16 cellular contexts compared by ENCODE assay signal in the genomic region with DNA sequence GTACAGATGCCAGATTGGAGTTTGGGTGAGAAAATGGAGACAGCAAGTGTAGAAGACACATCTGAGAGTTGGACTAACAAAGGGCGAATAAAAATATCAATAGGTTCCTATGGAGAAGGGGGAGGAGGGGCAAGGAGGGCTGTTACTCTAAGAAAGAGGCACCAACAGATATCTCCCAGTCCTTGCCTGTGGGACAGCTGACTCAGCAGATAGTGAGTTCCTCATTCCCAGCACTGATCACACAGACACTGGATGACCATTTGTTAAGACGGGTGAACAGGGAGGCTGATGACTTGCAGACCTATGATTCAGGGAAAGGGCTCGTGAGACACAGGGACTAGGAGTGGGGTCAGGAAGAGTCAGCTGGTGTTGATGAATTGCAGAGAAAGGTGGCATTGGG. TPM values are rescaled to one million over a fixed set of nuclear protein-coding genes. Genes with fewer than 3 reads are reported as not detected.
DNase-seq lines count a peak whose midpoint lies in the region; ATAC-seq and TF ChIP-seq lines count a peak whose summit lies in the region.
"Had no signal": no experiment of that assay in that cellular context is flagged by ENCODE, and none has a peak within 500 bp of the region (broad histone marks: within the 10 kb centered on the region; RNA-seq: fewer than 3 reads in every experiment).

No MANE protein-coding gene starts in this region.

- no peaks in the 10 kb centered on the region for H3K9me3 Mint-ChIP-seq in activated CD4-positive, alpha-beta T cell treated with anti-CD3 and anti-CD28 coated beads for 36 hours (ENCODE audit: low read depth)

- no peaks in the 10 kb centered on the region for H3K36me3 Mint-ChIP-seq in activated CD4-positive, alpha-beta T cell treated with anti-CD3 and anti-CD28 coated beads for 36 hours (ENCODE audit: low read depth)
- H3K36me3 Mint-ChIP-seq: naive thymus-derived CD8-positive, alpha-beta T cell had no signal

- no peak overlapping the region for H3K4me3 Mint-ChIP-seq in activated CD4-positive, alpha-beta T cell treated with anti-CD3 and anti-CD28 coated beads for 36 hours
- H3K4me3 Mint-ChIP-seq: naive thymus-derived CD8-positive, alpha-beta T cell had no signal

- H3K4me1 Mint-ChIP-seq in activated CD4-positive, alpha-beta T cell treated with anti-CD3 and anti-CD28 coated beads for 36 hours = no peaks in the 10 kb centered on the region

- no peak for ATAC-seq in HG02588 (IDR thresholded peaks at IDR 0.05; ENCODE audit: unreplicated experiment)
- ATAC-seq in activated CD4-positive, alpha-beta T cell treated with anti-CD3 and anti-CD28 coated beads for 36 hours = no peak
- ATAC-seq: activated naive CD4-positive, alpha-beta T cell treated with anti-CD3 and anti-CD28 coated beads, Interleukin-2, amount 50 U/mL, for 72 hours; naive thymus-derived CD8-positive, alpha-beta T cell; stimulated activated naive CD8-positive, alpha-beta T cell treated with anti-CD3 and anti-CD28 coated beads, Interleukin-15, Interleukin-2, amounts not matched to agents 100 U/mL and 50 U/mL, for 24 hours had no signal

- TF ChIP-seq CTCF in epithelial cell of proximal tubule (conservative IDR thresholded peaks at IDR 0.05; ENCODE audit: low read depth, low read length) (no peak), tibial nerve (IDR thresholded peaks at IDR 0.05) (no peak)

- no peak overlapping the region for H3K4me3 ChIP-seq in epithelial cell of proximal tubule (ENCODE audit: low read depth, low read length)
- H3K4me3 ChIP-seq in tibial nerve = no peak overlapping the region
- H3K4me3 ChIP-seq: BLaER1, esophagus squamous epithelium had no signal

- peak; percentile 19 for DNase-seq in Daoy (ENCODE audit: low read depth)
- DNase-seq in OCI-M2 (lab: John Stamatoyannopoulos, UW; ENCODE audit: unreplicated experiment) = peak; percentile 38
- DNase-seq in epithelial cell of proximal tubule (ENCODE audit: low read depth) = peak; percentile 15
- DNase-seq in medulla oblongata (ENCODE audit: extremely low spot score) = peak; percentile 87
- DNase-seq in SIG-M5 treated with dmso at 0.1 percent for 504 hours (lab: John Stamatoyannopoulos, UW; ENCODE audit: unreplicated experiment) = no peak
- DNase-seq in activated CD4-positive, alpha-beta T cell treated with anti-CD3 and anti-CD28 coated beads for 36 hours = no peak
- no peak for DNase-seq in tibial nerve (ENCODE audit: low spot score in 2 of 2)
- DNase-seq: activated CD8-positive, alpha-beta memory T cell treated with anti-CD3 and anti-CD28 coated beads, Interleukin-2, amount 50 U/mL, for 4 hours; esophagus squamous epithelium; naive thymus-derived CD8-positive, alpha-beta T cell; right cardiac atrium; stimulated activated naive CD8-positive, alpha-beta T cell treated with anti-CD3 and anti-CD28 coated beads, Interleukin-15, Interleukin-2, amounts not matched to agents 100 U/mL and 50 U/mL, for 24 hours had no signal

- peaks cover 0 to 5% of the 10 kb centered on the region in 2 donors for H3K27me3 ChIP-seq in tibial nerve

- 57 to 66% methylated on average over 3 of the region's 3 CpGs for WGBS in tibial nerve, 2 donors

- POLR2A ChIA-PET in activated CD4-positive, alpha-beta T cell treated with anti-CD3 and anti-CD28 coated beads for 36 hours (lab: Charles Lee) = no interaction called here

- no peak overlapping the region for H3K27ac ChIP-seq in tibial nerve
- H3K27ac ChIP-seq: BLaER1, esophagus squamous epithelium had no signal

- intact Hi-C loops in activated CD4-positive, alpha-beta T cell treated with anti-CD3 and anti-CD28 coated beads for 36 hours (cut with DNase I, micrococcal nuclease) = no loop called here

- no peak overlapping the region for H3K27ac Mint-ChIP-seq in activated CD4-positive, alpha-beta T cell treated with anti-CD3 and anti-CD28 coated beads for 36 hours
- H3K27ac Mint-ChIP-seq: activated naive CD4-positive, alpha-beta T cell treated with anti-CD3 and anti-CD28 coated beads, Interleukin-2, amount 50 U/mL, for 72 hours; naive thymus-derived CD8-positive, alpha-beta T cell had no signal

- no peak for TF ChIP-seq EP300 in tibial nerve (IDR thresholded peaks at IDR 0.05)

- H3K27me3 Mint-ChIP-seq in activated CD4-positive, alpha-beta T cell treated with anti-CD3 and anti-CD28 coated beads for 36 hours = peaks cover 42% of the 10 kb centered on the region

- CTCF ChIA-PET in activated CD4-positive, alpha-beta T cell treated with anti-CD3 and anti-CD28 coated beads for 36 hours (lab: Charles Lee) = no interaction called here

- no peaks in the 10 kb centered on the region for H3K36me3 ChIP-seq in tibial nerve
- H3K36me3 ChIP-seq: BLaER1, esophagus squamous epithelium had no signal

- TF ChIP-seq POLR2A in tibial nerve (IDR thresholded peaks at IDR 0.05) = no peak

- no peaks in the 10 kb centered on the region for H3K9me3 ChIP-seq in tibial nerve
- H3K9me3 ChIP-seq: BLaER1, esophagus squamous epithelium had no signal

- H3K4me1 ChIP-seq in tibial nerve = peaks cover 0 to 2% (median 0%) of the 10 kb centered on the region in 4 donors
- H3K4me1 ChIP-seq: BLaER1 had no signal

RNA-seq across cellular contexts. Expression of gene PRR15, which starts 5.7 kb away (rescaled TPM):
- 2.3 and 3.5 TPM in 2 replicates for total RNA-seq in Daoy (2014; rRNA removed; shearing (Covaris generic))
- total RNA-seq in epithelial cell of proximal tubule (8.1 and 14.0 TPM in 2 replicates), tibial nerve (1 to 10 TPM in 2 of 4 donors, under 1 TPM in 1, not detected in 1; 0.42 to 6.6 (median 4.8) TPM)
- total RNA-seq in activated CD4-positive, alpha-beta T cell treated with anti-CD3 and anti-CD28 coated beads for 36 hours = not detected
- total RNA-seq: activated naive CD4-positive, alpha-beta T cell treated with anti-CD3 and anti-CD28 coated beads, Interleukin-2, amount 50 U/mL, for 72 hours; cerebellum; naive thymus-derived CD8-positive, alpha-beta T cell had no signal

Comparison
In these comparisons a context has a peak if more than half of its experiments do, and no peak if none do; other contexts are left out.
1. DNase-seq: peak in Daoy (single experiment), OCI-M2 (single experiment), epithelial cell of proximal tubule (single experiment) and medulla oblongata (single experiment); none in SIG-M5 treated with dmso at 0.1 percent for 504 hours (single experiment), activated CD4-positive, alpha-beta T cell treated with anti-CD3 and anti-CD28 coated beads for 36 hours (single experiment) and tibial nerve (0 of 2).